ENCODE assay signal across 29 cellular contexts in genomic region chr5:34833090-34833489, GRCh38. TPM values are rescaled to one million over a fixed set of nuclear protein-coding genes. Genes with fewer than 3 reads are reported as not detected.
"Had no signal": no experiment of that assay in that cellular context is flagged by ENCODE, and none has a peak within 500 bp of the region (broad histone marks: within the 10 kb centered on the region; RNA-seq: fewer than 3 reads in every experiment).

No MANE protein-coding gene starts in this region.

- H3K4me3 ChIP-seq: ascending aorta, body of pancreas, MG63, SJCRH30 had no signal

- H3K27me3 Mint-ChIP-seq: activated CD4-positive, alpha-beta memory T cell treated with anti-CD3 and anti-CD28 coated beads for 36 hours; activated naive CD8-positive, alpha-beta T cell treated with anti-CD3 and anti-CD28 coated beads, Interleukin-2, amount 50 U/mL, for 24 hours had no signal

- H3K36me3 Mint-ChIP-seq: activated CD4-positive, alpha-beta memory T cell treated with anti-CD3 and anti-CD28 coated beads for 36 hours had no signal

- H3K4me1 Mint-ChIP-seq: activated naive CD8-positive, alpha-beta T cell treated with anti-CD3 and anti-CD28 coated beads, Interleukin-2, amount 50 U/mL, for 24 hours; central memory CD8-positive, alpha-beta T cell had no signal

- H3K27me3 ChIP-seq: ascending aorta, body of pancreas, MG63, SJCRH30 had no signal

- ATAC-seq: activated naive CD8-positive, alpha-beta T cell treated with anti-CD3 and anti-CD28 coated beads, Interleukin-2, amount 50 U/mL, for 24 hours; body of pancreas; Panc1 had no signal

- H3K27ac ChIP-seq: body of pancreas, SJCRH30 had no signal

- H3K9me3 Mint-ChIP-seq: activated CD4-positive, alpha-beta memory T cell treated with anti-CD3 and anti-CD28 coated beads for 36 hours; activated CD4-positive, alpha-beta T cell treated with anti-CD3 and anti-CD28 coated beads, Interleukin-2, amount 10 ng/mL, durations not matched to agents 24 days and 14 days; activated naive CD4-positive, alpha-beta T cell treated with anti-CD3 and anti-CD28 coated beads, Interleukin-2, amount 50 U/mL, for 72 hours; activated naive CD8-positive, alpha-beta T cell treated with anti-CD3 and anti-CD28 coated beads, Interleukin-2, amount 50 U/mL, for 24 hours; central memory CD8-positive, alpha-beta T cell had no signal

- H3K4me3 Mint-ChIP-seq: activated CD4-positive, alpha-beta memory T cell treated with anti-CD3 and anti-CD28 coated beads for 36 hours; activated CD4-positive, alpha-beta T cell treated with anti-CD3 and anti-CD28 coated beads, Interleukin-2, amount 10 ng/mL, durations not matched to agents 24 days and 14 days; activated naive CD8-positive, alpha-beta T cell treated with anti-CD3 and anti-CD28 coated beads, Interleukin-2, amount 50 U/mL, for 24 hours; central memory CD8-positive, alpha-beta T cell had no signal

- H3K4me1 ChIP-seq: body of pancreas, SJCRH30 had no signal

- DNase-seq: activated CD4-positive, alpha-beta memory T cell treated with anti-CD3 and anti-CD28 coated beads for 36 hours; activated CD4-positive, alpha-beta T cell treated with anti-CD3 and anti-CD28 coated beads, Interleukin-2, amount 10 ng/mL, durations not matched to agents 24 days and 14 days; activated CD4-positive, CD25-positive, alpha-beta regulatory T cell treated with anti-CD3 and anti-CD28 coated beads, Interleukin-2, amount 50 U/mL, for 72 hours; activated effector memory CD4-positive, alpha-beta T cell treated with Interleukin-2 at 50 U/mL for 16 hours; activated naive CD4-positive, alpha-beta T cell; activated naive CD8-positive, alpha-beta T cell treated with anti-CD3 and anti-CD28 coated beads, Interleukin-2, amount 50 U/mL, for 24 hours; activated T-cell treated with anti-CD3 and anti-CD28 coated beads for 4 hours; amniotic stem cell; body of pancreas; MG63; MV-4-11; NCI-H1105; NCI-H1436; NCI-H1694 treated with DMSO at 0.1 percent for 48 hours; NCI-H2029 treated with DMSO at 0.1 percent for 48 hours; NCI-H510A treated with DMSO at 0.1 percent for 48 hours; NCI-H69; NK-92 treated with Interleukin-12 subunit alpha and Interleukin-12 subunit beta, amount 100 ng/mL, for 24 hours; OCI-M1; RPMI8226; SJCRH30; SK-N-SH; T-helper 1 cell had no signal

- H3K27ac Mint-ChIP-seq: activated CD4-positive, alpha-beta memory T cell treated with anti-CD3 and anti-CD28 coated beads for 36 hours; activated CD4-positive, alpha-beta T cell treated with anti-CD3 and anti-CD28 coated beads, Interleukin-2, amount 10 ng/mL, durations not matched to agents 24 days and 14 days; activated naive CD8-positive, alpha-beta T cell treated with anti-CD3 and anti-CD28 coated beads, Interleukin-2, amount 50 U/mL, for 24 hours had no signal

- H3K9me3 ChIP-seq: ascending aorta, body of pancreas, MG63, SJCRH30, SK-N-SH had no signal

RNA-seq across cellular contexts. Expression of gene TTC23L, which starts 5.9 kb away (rescaled TPM):
- total RNA-seq: activated CD4-positive, alpha-beta T cell treated with anti-CD3 and anti-CD28 coated beads, Interleukin-2, amount 10 ng/mL, durations not matched to agents 24 days and 14 days; ascending aorta; Right ventricle myocardium inferior; SJCRH30; T-helper 2 cell treated with Interferon-gamma antibody and Interleukin-4, amounts not matched to agents 100 ng/mL and 5 ng/mL, for 36 hours had no signal
